In genomic region chr1:101365881-101366280, GRCh38 we compare ENCODE assay signal across 19 cellular contexts.
DNase-seq lines count a peak whose midpoint lies in the region; ATAC-seq and TF ChIP-seq lines count a peak whose summit lies in the region.
"Had no signal": no experiment of that assay in that cellular context is flagged by ENCODE, and none has a peak within 500 bp of the region (broad histone marks: within the 10 kb centered on the region; RNA-seq: fewer than 3 reads in every experiment).

No MANE protein-coding gene starts in this region.

- no peak for TF ChIP-seq EP300 in SK-N-SH (IDR thresholded peaks at IDR 0.05; ENCODE audit: borderline replicate concordance in 1 of 2, low read depth in 1 of 2, low read length in 1 of 2)

- no peaks in the 10 kb centered on the region for H3K9me3 Mint-ChIP-seq in endothelial cell (ENCODE audit: unreplicated experiment)
- H3K9me3 Mint-ChIP-seq in nephron: no peaks in the 10 kb centered on the region
- H3K9me3 Mint-ChIP-seq: CD4-positive, alpha-beta T cell had no signal

- no peak overlapping the region for H3K4me3 Mint-ChIP-seq in endothelial cell (ENCODE audit: unreplicated experiment)
- H3K4me3 Mint-ChIP-seq in nephron: no peak overlapping the region
- H3K4me3 Mint-ChIP-seq: B cell; CD4-positive, alpha-beta T cell had no signal

- DNase-seq in SK-N-SH (no peak), endothelial cell (ENCODE audit: low spot score) (no peak), GOT3 (lab: John Stamatoyannopoulos, UW) (no peak)
- no peak for DNase-seq in central memory CD4-positive, alpha-beta T cell
- DNase-seq: CD4-positive, alpha-beta T cell; DMS79; KG1; NCI-H1092; NCI-H2081 treated with DMSO at 0.1 percent for 48 hours; NCI-H510A; NCI-H82; PC-9 had no signal

- CTCF ChIA-PET in SK-N-SH (lab: Yijun Ruan, JAX): interaction anchor here (0.7 to 2.3 kb wide), 3 partner anchors 8 to 56 kb away, joined by 3 to 13 read pairs (median 6); no protein-coding TSS in a partner anchor

- H3K4me1 ChIP-seq in SK-N-SH (ENCODE audit: control insufficient read depth in 1 of 2, insufficient read depth in 2 of 2, low read depth in 1 of 2, low read length in 1 of 2): peaks cover 12 to 13% of the 10 kb centered on the region in 2 experiments; a peak in 3 of 4 replicates

- no peak overlapping the region for H2AFZ ChIP-seq in SK-N-SH (ENCODE audit: low read depth)
- H2AFZ ChIP-seq: PC-9 had no signal

- no peaks in the 10 kb centered on the region for H4K20me1 ChIP-seq in SK-N-SH (ENCODE audit: insufficient read depth)

- TF ChIP-seq CTCF in SK-N-SH (IDR thresholded peaks at IDR 0.05) (no peak), endothelial cell (IDR thresholded peaks at IDR 0.05; ENCODE audit: unreplicated experiment) (no peak), nephron (IDR thresholded peaks at IDR 0.05; ENCODE audit: unreplicated experiment in 3 of 3) (no peak)

- POLR2A ChIA-PET in SK-N-SH (lab: Yijun Ruan, JAX): no interaction called here

- H3K36me3 ChIP-seq in SK-N-SH (replicated peaks in 1 of 2; ENCODE audit: control insufficient read depth in 1 of 2, insufficient read depth in 2 of 2, low read length in 1 of 2): no peaks in the 10 kb centered on the region
- H3K36me3 ChIP-seq: SJSA1 had no signal

- H3K27me3 Mint-ChIP-seq in endothelial cell (ENCODE audit: unreplicated experiment) (peaks cover 6% of the 10 kb centered on the region), nephron (ENCODE audit: low read depth) (peaks cover 4% of the 10 kb centered on the region)
- H3K27me3 Mint-ChIP-seq: B cell; CD4-positive, alpha-beta T cell had no signal

- H3K4me2 ChIP-seq in SK-N-SH: 0 out of 2 replicates have a peak overlapping the region, but pooled peaks have one; percentile 2
- H3K4me2 ChIP-seq: PC-9 had no signal

- no peaks in the 10 kb centered on the region for H3K9me2 ChIP-seq in SK-N-SH

- no peak overlapping the region for H3K4me3 ChIP-seq in SK-N-SH (ENCODE audit: low read depth in 2 of 2, low read length in 1 of 2)
- H3K4me3 ChIP-seq: PC-9, SJSA1 had no signal

- no peak overlapping the region for H3K9ac ChIP-seq in SK-N-SH

- no peaks in the 10 kb centered on the region for H3K79me2 ChIP-seq in SK-N-SH (ENCODE audit: insufficient read depth)

- peaks cover 20% of the 10 kb centered on the region for H3K4me1 Mint-ChIP-seq in endothelial cell (ENCODE audit: unreplicated experiment)
- H3K4me1 Mint-ChIP-seq in nephron: peaks cover 23% of the 10 kb centered on the region

- H3K9me3 ChIP-seq in SK-N-SH: no peaks in the 10 kb centered on the region
- H3K9me3 ChIP-seq: SJSA1 had no signal

- H3K27me3 ChIP-seq in SK-N-SH (ENCODE audit: insufficient read depth): no peaks in the 10 kb centered on the region
- H3K27me3 ChIP-seq: SJSA1 had no signal

- ATAC-seq in SK-N-SH treated with all-trans-retinoic acid at 6 μM for 48 hours (no peak), HG03520 (IDR thresholded peaks at IDR 0.05; ENCODE audit: unreplicated experiment) (no peak), HG03442 (IDR thresholded peaks at IDR 0.05; ENCODE audit: unreplicated experiment) (no peak)

- H3K27ac Mint-ChIP-seq in endothelial cell (ENCODE audit: unreplicated experiment) (peak overlapping the region; percentile 68), nephron (peak overlapping the region; percentile 42 to 65 (median 54))
- H3K27ac Mint-ChIP-seq: B cell; CD4-positive, alpha-beta T cell had no signal

- no peak for TF ChIP-seq RAD21 in SK-N-SH (IDR thresholded peaks at IDR 0.05; ENCODE audit: low read length)

- H3F3A ChIP-seq in SK-N-SH (replicated peaks; ENCODE audit: insufficient read depth): peaks cover 16% of the 10 kb centered on the region

- WGBS in SK-N-SH (ENCODE audit: low lambda C conversion rate): 89% methylated on average over 2 of the region's 2 CpGs

- H3K36me3 Mint-ChIP-seq in endothelial cell (ENCODE audit: low read depth, unreplicated experiment): peaks cover 3% of the 10 kb centered on the region
- H3K36me3 Mint-ChIP-seq in nephron (ENCODE audit: low read depth): no peaks in the 10 kb centered on the region

- H3K27ac ChIP-seq in SK-N-SH (ENCODE audit: low read depth in 2 of 2, low read length in 1 of 2): peak overlapping the region in 1 of 2 experiments; percentile 55; a peak in 2 of 4 replicates
- H3K27ac ChIP-seq: 22Rv1, PC-9, SJSA1 had no signal

TF ChIP-seq in SK-N-SH, 30 proteins besides CTCF, POLR2A, EP300 and RAD21 (continues in another document):
- TF ChIP-seq USF2 (IDR thresholded peaks at IDR 0.05; ENCODE audit: borderline replicate concordance, low read depth, low read length) (no peak), FOSL2 (IDR thresholded peaks at IDR 0.05; ENCODE audit: borderline replicate concordance, low read depth) (no peak), RXRA (IDR thresholded peaks at IDR 0.05; ENCODE audit: borderline replicate concordance, low read depth) (no peak), USF1 (IDR thresholded peaks at IDR 0.05; ENCODE audit: borderline replicate concordance, low read depth) (no peak)

TF ChIP-seq in SK-N-SH treated with all-trans-retinoic acid at 6 μM for 48 hours, 23 proteins besides CTCF, POLR2A, EP300 and RAD21:
- TF ChIP-seq ZC3H10 (CRISPR knock-in tag; IDR thresholded peaks at IDR 0.05): no peak
- TF ChIP-seq POU6F1 (CRISPR knock-in tag; IDR thresholded peaks at IDR 0.05; ENCODE audit: borderline replicate concordance, low read depth): no peak
- no peak for TF ChIP-seq PATZ1 (CRISPR knock-in tag; IDR thresholded peaks at IDR 0.05; ENCODE audit: borderline replicate concordance)
- no peak for TF ChIP-seq ESRRG (CRISPR knock-in tag; IDR thresholded peaks at IDR 0.05)
- no peak for TF ChIP-seq ZNF8 (CRISPR knock-in tag; IDR thresholded peaks at IDR 0.05)
- TF ChIP-seq OSR1 (CRISPR knock-in tag; IDR thresholded peaks at IDR 0.05): no peak
- no peak for TF ChIP-seq PPARA (CRISPR knock-in tag; IDR thresholded peaks at IDR 0.05; ENCODE audit: borderline replicate concordance)
- no peak for TF ChIP-seq GLIS3 (CRISPR knock-in tag; IDR thresholded peaks at IDR 0.05)
- TF ChIP-seq CSDC2 (CRISPR knock-in tag; IDR thresholded peaks at IDR 0.05): no peak
- no peak for TF ChIP-seq CREB5 (CRISPR knock-in tag; IDR thresholded peaks at IDR 0.05; ENCODE audit: low read depth)
- no peak for TF ChIP-seq RARB (CRISPR knock-in tag; IDR thresholded peaks at IDR 0.05)
- TF ChIP-seq ZNF70 (CRISPR knock-in tag; IDR thresholded peaks at IDR 0.05): no peak
TF ChIP-seq in SK-N-SH treated with all-trans-retinoic acid at 6 μM for 48 hours: peak in this region for 0.
